ENCODE assay signal across 22 cellular contexts in genomic region chr10:8460626-8461025, GRCh38.
DNase-seq lines count a peak whose midpoint lies in the region; ATAC-seq, FAIRE-seq and TF ChIP-seq lines count a peak whose summit lies in the region.
"Had no signal": no experiment of that assay in that cellular context is flagged by ENCODE, and none has a peak within 500 bp of the region (broad histone marks: within the 10 kb centered on the region; RNA-seq: fewer than 3 reads in every experiment).

No MANE protein-coding gene starts in this region.

- no peaks in the 10 kb centered on the region for H3K36me3 ChIP-seq in astrocyte (ENCODE audit: insufficient read depth, low read length)
- H3K36me3 ChIP-seq: BE2C; BLaER1 treated with 17β-estradiol and CSF1 and Interleukin-3, amounts not matched to agents 10 nM and 100 nM had no signal

- H3K4me3 ChIP-seq in astrocyte (ENCODE audit: insufficient read depth, low read depth, low read length) (no peak overlapping the region), lower leg skin (ENCODE audit: low read depth, poor library complexity, severe bottlenecking) (no peak overlapping the region)
- H3K4me3 ChIP-seq: A549; BLaER1 treated with 17β-estradiol and CSF1 and Interleukin-3, amounts not matched to agents 10 nM and 100 nM had no signal

- H3K79me2 ChIP-seq in astrocyte (ENCODE audit: insufficient read depth, low read length) = no peaks in the 10 kb centered on the region

- ATAC-seq in GM18870 (IDR thresholded peaks at IDR 0.05; ENCODE audit: unreplicated experiment) = no peak
- ATAC-seq: A549, HCT116 had no signal

- H4K20me1 ChIP-seq in astrocyte (ENCODE audit: insufficient read depth, low read length) = no peaks in the 10 kb centered on the region
- H4K20me1 ChIP-seq: BLaER1 treated with 17β-estradiol and CSF1 and Interleukin-3, amounts not matched to agents 10 nM and 100 nM had no signal

- H3K27ac Mint-ChIP-seq in astrocyte (ENCODE audit: unreplicated experiment) = no peak overlapping the region
- H3K27ac Mint-ChIP-seq: CD14-positive monocyte; CD4-positive, alpha-beta T cell had no signal

- no peaks in the 10 kb centered on the region for H3K4me1 Mint-ChIP-seq in astrocyte (ENCODE audit: low read depth, unreplicated experiment)
- H3K4me1 Mint-ChIP-seq: CD14-positive monocyte; CD8-positive, alpha-beta memory T cell had no signal

- no peak overlapping the region for H3K4me2 ChIP-seq in astrocyte (ENCODE audit: low read length)
- H3K4me2 ChIP-seq: A549; BLaER1 treated with 17β-estradiol and CSF1 and Interleukin-3, amounts not matched to agents 10 nM and 100 nM had no signal

- 93 to 96% methylated on average over 1 of the region's 1 CpG for WGBS in lower leg skin, 2 donors

- H3K36me3 Mint-ChIP-seq in astrocyte (ENCODE audit: low read depth, unreplicated experiment) = no peaks in the 10 kb centered on the region
- H3K36me3 Mint-ChIP-seq: CD14-positive monocyte had no signal

- DNase-seq in GM12892 (ENCODE audit: insufficient read length) = no peak
- DNase-seq in NCI-H226 = peak; percentile 70
- peak; percentile 15 for DNase-seq in astrocyte (ENCODE audit: low read depth)
- DNase-seq in lower leg skin (ENCODE audit: low spot score in 2 of 2) = no peak
- no peak for DNase-seq in DMS53 treated with DMSO at 0.1 percent for 48 hours (lab: John Stamatoyannopoulos, UW; ENCODE audit: unreplicated experiment)
- DNase-seq: 8988T; ACHN; AML-193; BE2C; CD4-positive, alpha-beta T cell; CD8-positive, alpha-beta memory T cell; DMS 273 treated with DMSO at 0.1 percent for 48 hours; DMS79 treated with DMSO at 0.1 percent for 48 hours; GF-D8; GOT3 had no signal

- H3K27me3 Mint-ChIP-seq in astrocyte (ENCODE audit: low read depth, unreplicated experiment) = peaks cover 11% of the 10 kb centered on the region

- no peaks in the 10 kb centered on the region for H3K27me3 ChIP-seq in astrocyte (ENCODE audit: insufficient read depth, low read length)
- H3K27me3 ChIP-seq: BE2C; BLaER1 treated with 17β-estradiol and CSF1 and Interleukin-3, amounts not matched to agents 10 nM and 100 nM had no signal

- H3K9me3 Mint-ChIP-seq in astrocyte (ENCODE audit: unreplicated experiment) = no peaks in the 10 kb centered on the region

- TF ChIP-seq POLR2A in GM12892 (IDR thresholded peaks at IDR 0.05; ENCODE audit: low read depth, low read length) (no peak), lower leg skin (IDR thresholded peaks at IDR 0.05) (no peak)

- no peak overlapping the region for H3K27ac ChIP-seq in astrocyte (ENCODE audit: low read depth, low read length)
- H3K27ac ChIP-seq: A549; BLaER1 treated with 17β-estradiol and CSF1 and Interleukin-3, amounts not matched to agents 10 nM and 100 nM had no signal

- H3K4me3 Mint-ChIP-seq in astrocyte (ENCODE audit: unreplicated experiment) = no peak overlapping the region
- H3K4me3 Mint-ChIP-seq: CD14-positive monocyte; CD4-positive, alpha-beta T cell; CD8-positive, alpha-beta memory T cell had no signal

- H2AFZ ChIP-seq in astrocyte (ENCODE audit: low read depth, low read length) = no peak overlapping the region

- H3K9ac ChIP-seq in astrocyte (ENCODE audit: low read length) = no peak overlapping the region
- H3K9ac ChIP-seq: BLaER1 treated with 17β-estradiol and CSF1 and Interleukin-3, amounts not matched to agents 10 nM and 100 nM had no signal

- intact Hi-C loops in lower leg skin (cut with DNase I; ENCODE audit: low total_unique reads) = no loop called here

- no peaks in the 10 kb centered on the region for H3K4me1 ChIP-seq in astrocyte (ENCODE audit: insufficient read depth, low read length)
- H3K4me1 ChIP-seq: A549; BE2C; BLaER1 treated with 17β-estradiol and CSF1 and Interleukin-3, amounts not matched to agents 10 nM and 100 nM had no signal

- peaks cover 2% of the 10 kb centered on the region for H3K9me3 ChIP-seq in astrocyte (ENCODE audit: insufficient read depth, low read depth, low read length)
- H3K9me3 ChIP-seq: BE2C had no signal

- TF ChIP-seq CTCF in astrocyte (IDR thresholded peaks at IDR 0.05; ENCODE audit: insufficient read depth, low read depth, low read length) (no peak), lower leg skin (IDR thresholded peaks at IDR 0.05) (no peak)

- peak; percentile 48 for FAIRE-seq in GM12892 (lab: Jason Lieb, UNC)
- FAIRE-seq in astrocyte (lab: Jason Lieb, UNC) = no peak
- FAIRE-seq: A549, D721Med, H54 had no signal

Comparison
In these comparisons a context has a peak if more than half of its experiments do, and no peak if none do; other contexts are left out.
1. DNase-seq: peak in NCI-H226 (single experiment) and astrocyte (single experiment); none in GM12892 (single experiment), lower leg skin (0 of 2) and DMS53 treated with DMSO at 0.1 percent for 48 hours (single experiment).